ENCODE assay signal across 8 cellular contexts in the genomic region with DNA sequence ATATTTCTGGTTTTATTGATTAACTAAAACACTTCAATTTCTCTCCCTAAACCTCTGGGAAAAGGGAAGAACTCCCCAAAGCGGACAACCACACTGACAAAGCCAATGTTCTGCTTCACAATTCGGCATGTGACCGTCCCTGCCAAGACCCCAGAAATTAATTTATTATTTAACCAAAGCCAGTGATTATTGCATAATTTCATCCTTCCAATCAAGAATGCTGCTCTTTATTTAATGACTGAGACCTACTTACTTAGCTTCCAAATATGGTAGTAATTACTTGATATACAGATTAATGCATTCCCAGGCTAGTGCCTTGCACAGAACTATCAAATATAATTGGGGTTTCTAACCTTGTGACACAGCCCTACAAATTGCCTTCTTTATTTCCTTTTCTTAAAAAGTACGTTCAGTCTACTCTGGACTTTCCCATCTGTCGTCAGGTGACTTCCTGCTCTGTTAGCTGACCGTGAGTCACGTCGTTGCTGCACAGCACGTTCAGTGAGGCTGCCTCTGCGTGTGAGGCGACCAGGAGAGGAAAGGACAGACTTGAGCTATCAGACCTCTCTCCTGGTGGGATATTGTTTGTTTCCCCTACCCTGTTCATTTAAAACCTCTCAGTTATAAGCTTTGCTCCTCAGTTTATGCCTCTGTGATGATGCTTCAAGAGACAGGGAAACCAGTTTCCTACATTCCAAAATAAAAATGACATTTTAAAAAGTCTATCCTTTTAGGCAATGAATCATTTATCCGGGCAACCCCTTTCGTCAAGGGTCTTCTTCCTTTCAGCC. TPM values are rescaled to one million over a fixed set of nuclear protein-coding genes. Genes with fewer than 3 reads are reported as not detected.
A peak's percentile ranks its signal among the peaks of the same experiment; 100 is the strongest.
DNase-seq lines count a peak whose midpoint lies in the region; ATAC-seq lines count a peak whose summit lies in the region.

No MANE protein-coding gene starts in this region.

- peaks cover 17 to 23% of the 10 kb centered on the region in 2 donors for H3K4me1 ChIP-seq in naive thymus-derived CD4-positive, alpha-beta T cell (ENCODE audit: control insufficient read depth in 2 of 2, insufficient read depth in 2 of 2, low read length in 2 of 2)

- H3K36me3 Mint-ChIP-seq in activated CD4-positive, alpha-beta memory T cell treated with anti-CD3 and anti-CD28 coated beads for 36 hours: peaks cover 2% of the 10 kb centered on the region
- H3K36me3 Mint-ChIP-seq in effector memory CD8-positive, alpha-beta T cell (ENCODE audit: insufficient read depth): peaks cover 17% of the 10 kb centered on the region
- peaks cover 0 to 11% (median 0%) of the 10 kb centered on the region in 5 donors for H3K36me3 Mint-ChIP-seq in naive thymus-derived CD4-positive, alpha-beta T cell
- no peaks in the 10 kb centered on the region for H3K36me3 Mint-ChIP-seq in stimulated activated naive CD8-positive, alpha-beta T cell treated with anti-CD3 and anti-CD28 coated beads, Interleukin-15, Interleukin-2, amounts not matched to agents 100 ng/mL and 50 ng/mL, for 24 hours (ENCODE audit: low read depth)

- peak overlapping the region; percentile 60 for H3K27ac ChIP-seq in naive thymus-derived CD4-positive, alpha-beta T cell (ENCODE audit: low read depth, low read length)

- H3K27ac Mint-ChIP-seq in activated CD4-positive, alpha-beta memory T cell treated with anti-CD3 and anti-CD28 coated beads for 36 hours: peak overlapping the region; percentile 91
- peak overlapping the region; percentile 76 to 91 for H3K27ac Mint-ChIP-seq in effector memory CD8-positive, alpha-beta T cell
- peak overlapping the region; percentile 89 to 96 (median 93) for H3K27ac Mint-ChIP-seq in naive thymus-derived CD4-positive, alpha-beta T cell
- peak overlapping the region; percentile 93 for H3K27ac Mint-ChIP-seq in stimulated activated naive CD8-positive, alpha-beta T cell treated with anti-CD3 and anti-CD28 coated beads, Interleukin-15, Interleukin-2, amounts not matched to agents 100 ng/mL and 50 ng/mL, for 24 hours

- H3K9me3 Mint-ChIP-seq in activated CD4-positive, alpha-beta memory T cell treated with anti-CD3 and anti-CD28 coated beads for 36 hours: peaks cover 2% of the 10 kb centered on the region
- H3K9me3 Mint-ChIP-seq in effector memory CD8-positive, alpha-beta T cell: no peaks in the 10 kb centered on the region
- H3K9me3 Mint-ChIP-seq in naive thymus-derived CD4-positive, alpha-beta T cell: peaks cover 0 to 7% (median 0%) of the 10 kb centered on the region in 11 donors
- no peaks in the 10 kb centered on the region for H3K9me3 Mint-ChIP-seq in stimulated activated naive CD8-positive, alpha-beta T cell treated with anti-CD3 and anti-CD28 coated beads, Interleukin-15, Interleukin-2, amounts not matched to agents 100 ng/mL and 50 ng/mL, for 24 hours

- intact Hi-C loops in activated CD4-positive, alpha-beta memory T cell treated with anti-CD3 and anti-CD28 coated beads for 36 hours (cut with micrococcal nuclease): loop anchor here (1.0 kb wide), 7 partner anchors 8 to 103 kb away; no protein-coding TSS in a partner anchor
- intact Hi-C loops in naive thymus-derived CD4-positive, alpha-beta T cell (cut with micrococcal nuclease): loop anchor here (1.0 to 10.0 kb wide), 6 partner anchors 8 to 593 kb away; a partner anchor contains a TSS

- H3K4me1 Mint-ChIP-seq in activated CD4-positive, alpha-beta memory T cell treated with anti-CD3 and anti-CD28 coated beads for 36 hours (ENCODE audit: low read depth): peaks cover 66% of the 10 kb centered on the region
- peaks cover 27 to 32% of the 10 kb centered on the region in 2 donors for H3K4me1 Mint-ChIP-seq in effector memory CD8-positive, alpha-beta T cell (ENCODE audit: low read depth in 2 of 2)
- peaks cover 21 to 56% (median 46%) of the 10 kb centered on the region in 7 donors for H3K4me1 Mint-ChIP-seq in naive thymus-derived CD4-positive, alpha-beta T cell
- peaks cover 81% of the 10 kb centered on the region for H3K4me1 Mint-ChIP-seq in stimulated activated naive CD8-positive, alpha-beta T cell treated with anti-CD3 and anti-CD28 coated beads, Interleukin-15, Interleukin-2, amounts not matched to agents 100 ng/mL and 50 ng/mL, for 24 hours (ENCODE audit: low read depth)

- no peaks in the 10 kb centered on the region for H3K27me3 Mint-ChIP-seq in activated CD4-positive, alpha-beta memory T cell treated with anti-CD3 and anti-CD28 coated beads for 36 hours
- no peaks in the 10 kb centered on the region for H3K27me3 Mint-ChIP-seq in effector memory CD8-positive, alpha-beta T cell
- no peaks in the 10 kb centered on the region for H3K27me3 Mint-ChIP-seq in naive thymus-derived CD4-positive, alpha-beta T cell
- H3K27me3 Mint-ChIP-seq in stimulated activated naive CD8-positive, alpha-beta T cell treated with anti-CD3 and anti-CD28 coated beads, Interleukin-15, Interleukin-2, amounts not matched to agents 100 ng/mL and 50 ng/mL, for 24 hours: no peaks in the 10 kb centered on the region

- H3K36me3 ChIP-seq in naive thymus-derived CD4-positive, alpha-beta T cell (ENCODE audit: control insufficient read depth in 2 of 3, insufficient read depth in 3 of 3, low read length in 3 of 3): no peaks in the 10 kb centered on the region

- H3K9me3 ChIP-seq in naive thymus-derived CD4-positive, alpha-beta T cell (ENCODE audit: control insufficient read depth in 2 of 3, low read length in 3 of 3): no peaks in the 10 kb centered on the region

- ATAC-seq in GM18502 (IDR thresholded peaks at IDR 0.05; ENCODE audit: poor library complexity, unreplicated experiment) (peak; percentile 95), HG02571 (IDR thresholded peaks at IDR 0.05; ENCODE audit: unreplicated experiment) (peak; percentile 87)
- peak; percentile 92 for ATAC-seq in effector memory CD8-positive, alpha-beta T cell (replicated peaks)
- peak; percentile 94 for ATAC-seq in naive thymus-derived CD4-positive, alpha-beta T cell

- peak overlapping the region; percentile 14 for H3K4me3 ChIP-seq in naive thymus-derived CD4-positive, alpha-beta T cell (ENCODE audit: low read length)

- no peaks in the 10 kb centered on the region for H3K27me3 ChIP-seq in naive thymus-derived CD4-positive, alpha-beta T cell (ENCODE audit: control insufficient read depth in 2 of 2, insufficient read depth in 2 of 2, low read length in 2 of 2)

- CTCF ChIA-PET in activated CD4-positive, alpha-beta memory T cell treated with anti-CD3 and anti-CD28 coated beads for 36 hours (lab: Charles Lee): interaction anchor here (1.0 to 6.4 kb wide), 10 partner anchors 12 to 133 kb away, joined by 3 to 61 read pairs (median 5); a partner anchor contains a TSS
- CTCF ChIA-PET in naive thymus-derived CD4-positive, alpha-beta T cell (lab: Charles Lee): interaction anchor here (0.8 to 3.3 kb wide), 7 partner anchors 9 to 131 kb away, joined by 3 to 14 read pairs (median 5); a partner anchor contains a TSS

- H3K4me3 Mint-ChIP-seq in activated CD4-positive, alpha-beta memory T cell treated with anti-CD3 and anti-CD28 coated beads for 36 hours: peak overlapping the region; percentile 36
- peak overlapping the region; percentile 52 to 62 for H3K4me3 Mint-ChIP-seq in effector memory CD8-positive, alpha-beta T cell
- H3K4me3 Mint-ChIP-seq in naive thymus-derived CD4-positive, alpha-beta T cell: peak overlapping the region; percentile 71 to 84 (median 78)
- peak overlapping the region; percentile 74 for H3K4me3 Mint-ChIP-seq in stimulated activated naive CD8-positive, alpha-beta T cell treated with anti-CD3 and anti-CD28 coated beads, Interleukin-15, Interleukin-2, amounts not matched to agents 100 ng/mL and 50 ng/mL, for 24 hours

- POLR2A ChIA-PET in activated CD4-positive, alpha-beta memory T cell treated with anti-CD3 and anti-CD28 coated beads for 36 hours (lab: Charles Lee): interaction anchor here (0.7 to 2.4 kb wide), 11 partner anchors 8 to 103 kb away, joined by 3 to 11 read pairs (median 5); a partner anchor contains a TSS
- POLR2A ChIA-PET in naive thymus-derived CD4-positive, alpha-beta T cell (lab: Charles Lee): interaction anchor here (0.5 to 6.9 kb wide), 8 partner anchors 9 to 161 kb away, joined by 4 to 40 read pairs (median 6); a partner anchor contains a TSS

- DNase-seq in NCI-H146 (lab: John Stamatoyannopoulos, UW) (peak; percentile 52), NCI-H2227 treated with DMSO at 0.1 percent for 48 hours (lab: John Stamatoyannopoulos, UW) (no peak)
- DNase-seq in activated CD4-positive, alpha-beta memory T cell treated with anti-CD3 and anti-CD28 coated beads for 36 hours: peak; percentile 90
- peak; percentile 63 to 73 (median 70) for DNase-seq in effector memory CD8-positive, alpha-beta T cell
- peak; percentile 42 to 85 (median 53) for DNase-seq in naive thymus-derived CD4-positive, alpha-beta T cell

RNA-seq across cellular contexts. Expression of a gene that starts 55.7 kb away (rescaled TPM):
- total RNA-seq in activated CD4-positive, alpha-beta memory T cell treated with anti-CD3 and anti-CD28 coated beads for 36 hours: 100 to 1,000 TPM; 259 to 267 TPM
- 1,000 to 10,000 TPM in 2 of 5 experiments, 100 to 1,000 TPM in 3; 135 to 2,915 (median 141) TPM for total RNA-seq in naive thymus-derived CD4-positive, alpha-beta T cell
- 10 to 100 TPM; 66.6 to 90.5 TPM for polyA plus RNA-seq in naive thymus-derived CD4-positive, alpha-beta T cell
